In genomic region chr5:143050183-143050582, GRCh38 we compare ENCODE assay signal across 1 cellular context.
A peak's percentile ranks its signal among the peaks of the same experiment; 100 is the strongest.
TF ChIP-seq lines count a peak whose summit lies in the region.

No MANE protein-coding gene starts in this region.

TF ChIP-seq in GM12878, 131 proteins besides CTCF, POLR2A, EP300 and RAD21 (continued from another document):
- TF ChIP-seq HSF1 (IDR thresholded peaks at IDR 0.05; ENCODE audit: low read depth, low read length) = no peak
- no peak for TF ChIP-seq PBX3 (IDR thresholded peaks at IDR 0.05; ENCODE audit: insufficient replicate concordance, low read depth, low read length)
- peak; percentile 68 for TF ChIP-seq RUNX3 (IDR thresholded peaks at IDR 0.05; ENCODE audit: low read length)
- TF ChIP-seq MYB (IDR thresholded peaks at IDR 0.05; ENCODE audit: borderline replicate concordance, low read depth, low read length) = no peak
- no peak for TF ChIP-seq ELK1 (IDR thresholded peaks at IDR 0.05; ENCODE audit: low read depth, low read length)
- no peak for TF ChIP-seq CHD2 (IDR thresholded peaks at IDR 0.05; ENCODE audit: borderline replicate concordance, low read depth, low read length)
- TF ChIP-seq NR2F1 (conservative IDR thresholded peaks at IDR 0.05) = no peak
- no peak for TF ChIP-seq FOXM1 (IDR thresholded peaks at IDR 0.05; ENCODE audit: low read depth, low read length)
- no peak for TF ChIP-seq YBX1 (IDR thresholded peaks at IDR 0.05)
TF ChIP-seq in GM12878: peak in this region for 3.
